23 cellular contexts compared by ENCODE assay signal in genomic region chr2:135570884-135571283, GRCh38. TPM values are rescaled to one million over a fixed set of nuclear protein-coding genes. Genes with fewer than 3 reads are reported as not detected.
DNase-seq lines count a peak whose midpoint lies in the region; ATAC-seq, FAIRE-seq and TF ChIP-seq lines count a peak whose summit lies in the region.
"Had no signal": no experiment of that assay in that cellular context is flagged by ENCODE, and none has a peak within 500 bp of the region (broad histone marks: within the 10 kb centered on the region; RNA-seq: fewer than 3 reads in every experiment).

No MANE protein-coding gene starts in this region.

- H3K4me3 ChIP-seq in HepG2 (replicated peaks in 1 of 3; ENCODE audit: insufficient read depth in 1 of 3, low read depth in 2 of 3, low read length in 3 of 3) (no peak overlapping the region), right lobe of liver (no peak overlapping the region), adipocyte (ENCODE audit: low read length) (no peak overlapping the region), Peyer's patch (no peak overlapping the region)
- H3K4me3 ChIP-seq: A549; BLaER1 treated with 17β-estradiol and CSF1 and Interleukin-3, amounts not matched to agents 10 nM and 100 nM; GM23248 had no signal

- TF ChIP-seq POLR2A in HepG2 (IDR thresholded peaks at IDR 0.05; ENCODE audit: insufficient read depth in 1 of 2, low read depth in 2 of 2, low read length in 2 of 2) (no peak), right lobe of liver (IDR thresholded peaks at IDR 0.05) (no peak), Peyer's patch (IDR thresholded peaks at IDR 0.05) (no peak)

- H2AFZ ChIP-seq in HepG2 (ENCODE audit: low read length) = no peak overlapping the region
- H2AFZ ChIP-seq: GM23248 had no signal

- H3K27ac ChIP-seq in HepG2 (ENCODE audit: extremely low read length, insufficient read depth, low read length) (no peak overlapping the region), right lobe of liver (no peak overlapping the region), Peyer's patch (no peak overlapping the region)
- H3K27ac ChIP-seq: 22Rv1; A549; BLaER1 treated with 17β-estradiol and CSF1 and Interleukin-3, amounts not matched to agents 10 nM and 100 nM; GM23248 had no signal

- in situ Hi-C loops in HepG2 (cut with HindIII; ENCODE audit: extremely low pct_ligation_motif_present, low pct_unique_long_range_greater_than_20kb) = no loop called here

- H3K9me3 ChIP-seq in HepG2 (ENCODE audit: low read length) (no peaks in the 10 kb centered on the region), right lobe of liver (no peaks in the 10 kb centered on the region), adipocyte (ENCODE audit: control insufficient read depth, low read length) (no peaks in the 10 kb centered on the region), Peyer's patch (no peaks in the 10 kb centered on the region)
- H3K9me3 ChIP-seq: A549, BE2C had no signal

- no peaks in the 10 kb centered on the region for H4K20me1 ChIP-seq in HepG2 (ENCODE audit: insufficient read depth, low read length)

- H3K9ac ChIP-seq in HepG2 (ENCODE audit: insufficient read depth, low read depth, low read length) (no peak overlapping the region), adipocyte (ENCODE audit: low read length) (no peak overlapping the region)
- H3K9ac ChIP-seq: BLaER1 treated with 17β-estradiol and CSF1 and Interleukin-3, amounts not matched to agents 10 nM and 100 nM; GM23248 had no signal

- TF ChIP-seq CTCF in HepG2 (CRISPR knock-in tag; IDR thresholded peaks at IDR 0.05) = no peak
- no peak for TF ChIP-seq CTCF in right lobe of liver (IDR thresholded peaks at IDR 0.05)
- TF ChIP-seq CTCF in Peyer's patch (IDR thresholded peaks at IDR 0.05) = no peak

- FAIRE-seq in HepG2 (lab: Jason Lieb, UNC) (no peak), frontal cortex (lab: Jason Lieb, UNC) (peak; percentile 69)
- FAIRE-seq: A549, GM12892 had no signal

- peaks cover 2% of the 10 kb centered on the region in 2 experiments; a peak in 2 of 5 replicates for H3K36me3 ChIP-seq in HepG2 (replicated peaks in 1 of 2; ENCODE audit: control insufficient read depth in 1 of 2, insufficient read depth in 2 of 2, low read length in 2 of 2)
- no peaks in the 10 kb centered on the region for H3K36me3 ChIP-seq in right lobe of liver
- H3K36me3 ChIP-seq in adipocyte (ENCODE audit: control insufficient read depth, insufficient read depth, low read length, severe bottlenecking) = peaks cover 17% of the 10 kb centered on the region
- peaks cover 0 to 10% (median 0%) of the 10 kb centered on the region in 3 donors for H3K36me3 ChIP-seq in Peyer's patch
- H3K36me3 ChIP-seq: BE2C had no signal

- intact Hi-C loops in HepG2 (cut with micrococcal nuclease; ENCODE audit: unreplicated experiment) (no loop called here), right lobe of liver (cut with DNase I) (no loop called here), head of caudate nucleus (cut with DNase I) (no loop called here)

- H3K4me2 ChIP-seq in HepG2 (ENCODE audit: low read depth, low read length) = no peak overlapping the region
- H3K4me2 ChIP-seq: A549; BLaER1 treated with 17β-estradiol and CSF1 and Interleukin-3, amounts not matched to agents 10 nM and 100 nM had no signal

- no peak for TF ChIP-seq RAD21 in HepG2 (CRISPR knock-in tag; IDR thresholded peaks at IDR 0.05)

- TF ChIP-seq EP300 in HepG2 (IDR thresholded peaks at IDR 0.05; ENCODE audit: low read depth in 2 of 2, low read length in 2 of 2) = no peak
- TF ChIP-seq EP300 in HepG2 (CRISPR knock-in tag; IDR thresholded peaks at IDR 0.05; ENCODE audit: borderline replicate concordance) = no peak

- DNase-seq in HepG2 (ENCODE audit: low spot score) (no peak), right lobe of liver (no peak), adipocyte (ENCODE audit: low read depth) (peak; percentile 41), frontal cortex (ENCODE audit: low spot score in 2 of 2) (no peak), Peyer's patch (no peak), head of caudate nucleus (no peak), amniotic stem cell (lab: John Stamatoyannopoulos, UW) (no peak), HT-29 (ENCODE audit: low spot score) (no peak)
- DNase-seq: ACHN; AML-193; BE2C; Calu3; CD4-positive, alpha-beta T cell; COR-L47; DMS53; DMS79 treated with DMSO at 0.1 percent for 48 hours; GM23248; H9 had no signal

- 75% methylated on average over 2 of the region's 2 CpGs for WGBS in HepG2 (ENCODE audit: low lambda C conversion rate)
- WGBS in right lobe of liver (ENCODE audit: insufficient coverage, low coverage, low lambda C conversion rate, missing lambda C conversion rate) = 72% methylated on average over 2 of the region's 2 CpGs

- H3K4me1 ChIP-seq in HepG2 (ENCODE audit: insufficient read depth, low read length) (peaks cover 14% of the 10 kb centered on the region), right lobe of liver (no peaks in the 10 kb centered on the region), adipocyte (ENCODE audit: control insufficient read depth, insufficient read depth, low read length) (no peaks in the 10 kb centered on the region), Peyer's patch (no peaks in the 10 kb centered on the region)
- H3K4me1 ChIP-seq: A549, BE2C had no signal

- POLR2A ChIA-PET in HepG2 (lab: Yijun Ruan, JAX) = no interaction called here

- H3K27me3 ChIP-seq in HepG2 (ENCODE audit: control insufficient read depth in 1 of 2, insufficient read depth in 2 of 2, low read length in 2 of 2) = no peaks in the 10 kb centered on the region
- H3K27me3 ChIP-seq in right lobe of liver = no peaks in the 10 kb centered on the region
- no peaks in the 10 kb centered on the region for H3K27me3 ChIP-seq in adipocyte (replicated peaks; ENCODE audit: control insufficient read depth, insufficient read depth, low read length)
- no peaks in the 10 kb centered on the region for H3K27me3 ChIP-seq in Peyer's patch
- H3K27me3 ChIP-seq: BE2C; BLaER1 treated with 17β-estradiol and CSF1 and Interleukin-3, amounts not matched to agents 10 nM and 100 nM had no signal

- ATAC-seq in HepG2 (no peak), right lobe of liver (no peak)
- ATAC-seq: A549, HCT116 had no signal

- BruUV-seq in HepG2 (replicated peaks; lab: Mats Ljungman, UMichigan) = no TSS peak

- H3K79me2 ChIP-seq in HepG2 (ENCODE audit: insufficient read depth, low read length) = peaks cover 5% of the 10 kb centered on the region

- CTCF ChIA-PET in HepG2 (lab: Yijun Ruan, JAX; ENCODE audit: low intra/inter-chr PET ratio, low total read pairs) = no interaction called here

RNA-seq across cellular contexts. Expression of gene R3HDM1, which starts 39.6 kb away (rescaled TPM):
- total RNA-seq in HepG2 (2016; rRNA removed; fragmentation: Illumina TruSeq; extraction: Trizol) (15.7 and 20.3 TPM in 2 replicates), right lobe of liver (10 to 100 TPM in 4 of 6 experiments, 1 to 10 TPM in 2; 8.0 to 17.8 (median 12.2) TPM), frontal cortex (93.8 TPM), Peyer's patch (10 to 100 TPM; 15.9 to 88.3 (median 25.0) TPM)
- 62.3 and 68.9 TPM in 2 replicates for total RNA-seq in HepG2 (2016; cell fraction: cytosol; rRNA removed; fragmentation: Illumina TruSeq; extraction: Trizol; ENCODE audit: low read depth)
- 13.2 and 17.6 TPM in 2 replicates for total RNA-seq in HepG2 (2016; cell fraction: insoluble cytoplasmic fraction; rRNA removed; fragmentation: Illumina TruSeq; extraction: Trizol)
- total RNA-seq in HepG2 (2016; cell fraction: membrane; rRNA removed; fragmentation: Illumina TruSeq; extraction: Trizol) = 29.2 and 29.7 TPM in 2 replicates
- 23.8 and 26.9 TPM in 2 replicates for total RNA-seq in HepG2 (2016; cell fraction: nucleus; rRNA removed; fragmentation: Illumina TruSeq; extraction: Trizol)
- 47.8 and 54.3 TPM in 2 replicates for polyA plus RNA-seq in HepG2 (2011; rRNA removed)
- polyA plus RNA-seq in HepG2 (2011; cell fraction: cytosol; rRNA removed) = 48.2 and 49.9 TPM in 2 replicates
- polyA plus RNA-seq in HepG2 (2011; cell fraction: nucleus; rRNA removed) = 30.6 and 32.2 TPM in 2 replicates
- 27.5 and 28.8 TPM in 2 replicates for polyA plus RNA-seq in HepG2 (2012)
- polyA plus RNA-seq in HepG2 (2016; cell fraction: cytosol; fragmentation: Illumina TruSeq; extraction: Trizol; ENCODE audit: low read depth) = 9.2 and 10.9 TPM in 2 replicates
- polyA plus RNA-seq in HepG2 (2016; cell fraction: insoluble cytoplasmic fraction; fragmentation: Illumina TruSeq; extraction: Trizol; ENCODE audit: low read depth) = 49.0 and 58.2 TPM in 2 replicates
- 41.3 and 42.1 TPM in 2 replicates for polyA plus RNA-seq in HepG2 (2016; cell fraction: membrane; fragmentation: Illumina TruSeq; extraction: Trizol; ENCODE audit: low read depth)
- polyA plus RNA-seq in HepG2 (2016; cell fraction: nucleus; fragmentation: Illumina TruSeq; extraction: Trizol; ENCODE audit: insufficient read depth, low read depth) = 44.9 and 46.2 TPM in 2 replicates
- 47.7 and 55.2 TPM in 2 replicates for polyA minus RNA-seq in HepG2 (2011; rRNA and poly(A)+ RNA removed; ENCODE audit: low replicate concordance)
- 21.5 and 25.1 TPM in 2 replicates for polyA minus RNA-seq in HepG2 (2011; cell fraction: cytosol; rRNA and poly(A)+ RNA removed)
- 59.4 and 65.8 TPM in 2 replicates for polyA minus RNA-seq in HepG2 (2011; cell fraction: nucleus; rRNA and poly(A)+ RNA removed)
- 6.0 and 9.8 TPM in 2 replicates for total RNA-seq in HT-29 (2014; rRNA removed; shearing (Covaris generic))

RNA-seq across cellular contexts. Expression of gene ZRANB3, which starts 39.9 kb away (rescaled TPM):
- total RNA-seq in HepG2 (2016; rRNA removed; fragmentation: Illumina TruSeq; extraction: Trizol) (25.2 and 33.5 TPM in 2 replicates), right lobe of liver (1 to 10 TPM; 3.3 to 5.6 (median 4.0) TPM), frontal cortex (13.5 TPM), Peyer's patch (1 to 10 TPM; 1.6 to 7.4 (median 2.8) TPM)
- 11.9 and 14.3 TPM in 2 replicates for total RNA-seq in HepG2 (2016; cell fraction: cytosol; rRNA removed; fragmentation: Illumina TruSeq; extraction: Trizol; ENCODE audit: low read depth)
- total RNA-seq in HepG2 (2016; cell fraction: insoluble cytoplasmic fraction; rRNA removed; fragmentation: Illumina TruSeq; extraction: Trizol) = 22.7 and 34.0 TPM in 2 replicates
- 12.9 and 16.9 TPM in 2 replicates for total RNA-seq in HepG2 (2016; cell fraction: membrane; rRNA removed; fragmentation: Illumina TruSeq; extraction: Trizol)
- total RNA-seq in HepG2 (2016; cell fraction: nucleus; rRNA removed; fragmentation: Illumina TruSeq; extraction: Trizol) = 38.1 and 39.6 TPM in 2 replicates
- polyA plus RNA-seq in HepG2 (2011; rRNA removed) = 4.8 and 5.8 TPM in 2 replicates
- 3.2 and 4.2 TPM in 2 replicates for polyA plus RNA-seq in HepG2 (2011; cell fraction: cytosol; rRNA removed)
- polyA plus RNA-seq in HepG2 (2011; cell fraction: nucleus; rRNA removed) = 3.5 TPM in 2 replicates
- 5.6 and 8.0 TPM in 2 replicates for polyA plus RNA-seq in HepG2 (2012)
- polyA plus RNA-seq in HepG2 (2016; cell fraction: cytosol; fragmentation: Illumina TruSeq; extraction: Trizol; ENCODE audit: low read depth) = 2.7 and 2.8 TPM in 2 replicates
- 15.1 and 15.2 TPM in 2 replicates for polyA plus RNA-seq in HepG2 (2016; cell fraction: insoluble cytoplasmic fraction; fragmentation: Illumina TruSeq; extraction: Trizol; ENCODE audit: low read depth)
- polyA plus RNA-seq in HepG2 (2016; cell fraction: membrane; fragmentation: Illumina TruSeq; extraction: Trizol; ENCODE audit: low read depth) = 4.1 and 5.0 TPM in 2 replicates
- polyA plus RNA-seq in HepG2 (2016; cell fraction: nucleus; fragmentation: Illumina TruSeq; extraction: Trizol; ENCODE audit: insufficient read depth, low read depth) = 10.7 and 11.3 TPM in 2 replicates
- polyA minus RNA-seq in HepG2 (2011; rRNA and poly(A)+ RNA removed; ENCODE audit: low replicate concordance) = 3.3 and 6.3 TPM in 2 replicates
- polyA minus RNA-seq in HepG2 (2011; cell fraction: cytosol; rRNA and poly(A)+ RNA removed) = 12.1 and 13.3 TPM in 2 replicates
- 35.9 and 36.2 TPM in 2 replicates for polyA minus RNA-seq in HepG2 (2011; cell fraction: nucleus; rRNA and poly(A)+ RNA removed)
- total RNA-seq in HT-29 (2014; rRNA removed; shearing (Covaris generic)) = 5.6 TPM in 2 replicates
